Comparison of ENCODE assay signal across 8 cellular contexts in the genomic region with DNA sequence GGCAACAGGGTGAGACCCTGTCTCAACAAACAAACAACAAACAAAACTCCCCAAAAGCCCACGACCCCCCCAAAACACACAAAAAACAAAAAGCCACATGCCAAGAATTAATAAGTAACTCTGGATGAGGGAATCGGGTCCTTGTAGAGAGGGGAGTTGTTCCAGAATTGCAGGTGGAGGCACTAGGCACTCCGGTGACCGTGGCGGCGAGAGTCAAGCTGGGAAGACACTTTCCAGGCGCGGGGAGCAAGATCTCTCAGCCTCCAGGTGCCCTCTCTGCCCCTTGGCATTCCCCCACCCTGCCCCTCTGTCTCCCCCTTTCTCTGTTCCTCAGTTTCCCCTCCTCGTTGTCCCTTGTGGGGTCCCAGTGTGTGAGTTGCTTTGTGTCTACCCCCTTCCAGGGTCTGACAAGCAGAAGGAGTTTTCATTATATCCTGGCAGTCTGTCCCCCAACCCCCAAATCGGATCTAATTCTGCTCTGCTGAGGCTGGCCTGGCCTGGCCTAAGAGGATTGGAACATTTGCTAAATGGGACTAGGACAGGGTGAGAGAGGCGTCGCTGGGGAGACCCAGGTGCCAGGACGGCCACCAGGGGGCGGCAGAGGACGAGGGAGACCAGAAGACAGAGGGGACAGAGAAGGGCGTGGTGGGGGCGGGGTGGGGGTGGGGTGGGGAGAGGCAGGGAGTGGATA. TPM values are rescaled to one million over a fixed set of nuclear protein-coding genes. Genes with fewer than 3 reads are reported as not detected.
DNase-seq lines count a peak whose midpoint lies in the region; ATAC-seq and TF ChIP-seq lines count a peak whose summit lies in the region.

No MANE protein-coding gene starts in this region.

- 37% methylated on average over 17 of the region's 17 CpGs for WGBS in hepatocyte (ENCODE audit: low lambda C conversion rate, missing lambda C conversion rate)

- ATAC-seq in HG02973 (IDR thresholded peaks at IDR 0.05; ENCODE audit: unreplicated experiment) (no peak), GM21737 (IDR thresholded peaks at IDR 0.05; ENCODE audit: unreplicated experiment) (no peak)

- TF ChIP-seq CTCF in hepatocyte (IDR thresholded peaks at IDR 0.05; ENCODE audit: poor library complexity): peak; percentile 64

- H2AFZ ChIP-seq in hepatocyte: no peak overlapping the region

- DNase-seq in GDM1 (lab: John Stamatoyannopoulos, UW) (peak; percentile 47), MG63 (peak; percentile 77), T-helper 9 cell (peak; percentile 84), anterior cingulate cortex (lab: John Stamatoyannopoulos, UW) (peak in 33 of 58 donors; percentile 0 to 45 (median 8)), hepatocyte (ENCODE audit: low spot score) (peak; percentile 87)
- DNase-seq in stimulated activated CD4-positive, alpha-beta T cell treated with anti-CD3 and anti-CD28 coated beads, Interleukin-12 subunit alpha, Interleukin-12 subunit beta, amount 100 ng/mL, for 4 hours: peak; percentile 82

- no peaks in the 10 kb centered on the region for H3K9me2 ChIP-seq in hepatocyte (replicated peaks; ENCODE audit: insufficient read depth)

- no peaks in the 10 kb centered on the region for H4K20me1 ChIP-seq in hepatocyte (ENCODE audit: insufficient read depth, poor library complexity, severe bottlenecking)

- H3K4me1 ChIP-seq in hepatocyte (ENCODE audit: insufficient read depth): no peaks in the 10 kb centered on the region

- no peak overlapping the region for H3K27ac ChIP-seq in hepatocyte

- no peak overlapping the region for H3K4me2 ChIP-seq in hepatocyte

- no peaks in the 10 kb centered on the region for H3K79me2 ChIP-seq in hepatocyte

- no peaks in the 10 kb centered on the region for H3K36me3 ChIP-seq in MG63
- H3K36me3 ChIP-seq in hepatocyte (replicated peaks; ENCODE audit: insufficient read depth, low read depth): no peaks in the 10 kb centered on the region

- H3K9me3 ChIP-seq in MG63 (no peaks in the 10 kb centered on the region), hepatocyte (ENCODE audit: low read depth) (no peaks in the 10 kb centered on the region)

- H3K4me3 ChIP-seq in MG63 (no peak overlapping the region), hepatocyte (no peak overlapping the region)

- no peaks in the 10 kb centered on the region for H3K27me3 ChIP-seq in MG63
- H3K27me3 ChIP-seq in hepatocyte: no peaks in the 10 kb centered on the region

RNA-seq across cellular contexts. Expression of a gene that starts 8.3 kb away (rescaled TPM):
- not detected in 2 replicates for total RNA-seq in MG63 (2014; rRNA removed; shearing (Covaris generic); ENCODE audit: low replicate concordance)
- not detected in 2 replicates for total RNA-seq in hepatocyte
- 0.09 and 0.15 TPM in 2 replicates for polyA plus RNA-seq in hepatocyte

RNA-seq across cellular contexts. Expression of a gene that starts 9.1 kb away (rescaled TPM):
- total RNA-seq in MG63 (2014; rRNA removed; shearing (Covaris generic); ENCODE audit: low replicate concordance): not detected in 2 replicates
- total RNA-seq in hepatocyte: not detected in 2 replicates
- polyA plus RNA-seq in hepatocyte: not detected in 2 replicates

RNA-seq across cellular contexts. Expression of a gene that starts 34.9 kb away (rescaled TPM):
- 79.0 and 246 TPM in 2 replicates for total RNA-seq in MG63 (2014; rRNA removed; shearing (Covaris generic); ENCODE audit: low replicate concordance)
- total RNA-seq in hepatocyte: 140 and 143 TPM in 2 replicates
- 215 and 217 TPM in 2 replicates for polyA plus RNA-seq in hepatocyte

RNA-seq across cellular contexts. Expression of a gene that starts 45.6 kb away (rescaled TPM):
- not detected in 2 replicates for total RNA-seq in MG63 (2014; rRNA removed; shearing (Covaris generic); ENCODE audit: low replicate concordance)
- not detected in 2 replicates for total RNA-seq in hepatocyte
- polyA plus RNA-seq in hepatocyte: not detected in 2 replicates

Comparison
In these comparisons a context has a peak if more than half of its experiments do, and no peak if none do; other contexts are left out.
1. DNase-seq: peak in every context shown above with its lines; median percentile 87 in hepatocyte; 84 in T-helper 9 cell; 82 in stimulated activated CD4-positive, alpha-beta T cell treated with anti-CD3 and anti-CD28 coated beads, Interleukin-12 subunit alpha, Interleukin-12 subunit beta, amount 100 ng/mL, for 4 hours; 77 in MG63; 47 in GDM1; 8 in anterior cingulate cortex.